32 cellular contexts compared by ENCODE assay signal in the genomic region with DNA sequence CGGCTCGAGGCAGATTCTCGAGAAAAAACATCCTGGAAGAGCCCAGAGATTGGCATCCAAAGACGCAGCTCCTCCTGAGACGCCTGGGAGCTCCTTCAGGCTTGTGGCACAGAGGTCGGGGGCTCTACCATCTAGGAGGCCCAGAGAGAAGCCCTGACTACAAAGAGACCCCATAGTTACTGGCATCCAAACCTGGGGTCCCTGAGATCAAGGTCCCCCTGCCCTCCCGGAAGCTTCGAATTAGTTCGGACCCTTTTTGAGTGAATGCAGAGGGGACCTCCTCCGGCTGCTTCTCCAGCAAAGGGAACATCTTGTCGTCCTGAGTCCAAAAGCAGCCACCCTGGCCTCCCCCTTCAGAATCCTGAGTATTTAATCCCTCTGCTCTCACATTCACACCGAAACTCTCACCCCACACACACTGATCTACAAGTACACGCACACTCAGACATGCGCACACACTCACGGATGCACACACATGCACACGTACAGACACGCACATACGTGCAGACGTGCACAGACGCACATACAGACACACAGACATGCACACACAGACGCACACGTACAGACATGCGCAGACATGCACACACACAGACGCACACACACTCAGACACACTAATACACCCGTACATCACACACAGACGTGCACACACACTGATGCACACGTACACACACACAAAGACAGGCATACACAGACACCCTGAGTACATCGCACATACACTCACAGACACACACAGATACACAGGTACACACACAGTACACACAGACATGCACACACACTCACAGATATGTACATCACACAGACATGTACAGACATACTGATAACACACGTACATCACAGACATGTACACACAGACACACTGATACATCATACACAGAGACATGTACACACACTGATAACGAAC.
"Had no signal": no experiment of that assay in that cellular context is flagged by ENCODE, and none has a peak within 500 bp of the region (broad histone marks: within the 10 kb centered on the region; RNA-seq: fewer than 3 reads in every experiment).

No MANE protein-coding gene starts in this region.

- H3K27me3 ChIP-seq: ascending aorta, cardiac muscle cell, dorsolateral prefrontal cortex, gastroesophageal sphincter, pancreas, testis, transverse colon had no signal

- H3K9me3 ChIP-seq: pancreas, testis had no signal

- ATAC-seq: activated CD4-positive, CD25-positive, alpha-beta regulatory T cell treated with anti-CD3 and anti-CD28 coated beads, Interleukin-2, amount 50 U/mL, for 24 hours; effector memory CD8-positive, alpha-beta T cell; gastroesophageal sphincter; left lobe of liver; lower lobe of right lung; mucosa of descending colon; pancreas; psoas muscle had no signal

- DNase-seq: activated CD4-positive, alpha-beta T cell treated with anti-CD3 and anti-CD28 coated beads for 48 hours; activated CD4-positive, alpha-beta T cell treated with anti-CD3 and anti-CD28 coated beads, Interleukin-2, amount 50 U/mL, for 48 hours; activated CD8-positive, alpha-beta memory T cell treated with anti-CD3 and anti-CD28 coated beads for 24 hours; activated effector memory CD4-positive, alpha-beta T cell treated with Interleukin-2 at 50 U/mL for 16 hours; activated naive CD4-positive, alpha-beta T cell treated with Interleukin-2 at 50 U/mL for 16 hours; activated naive CD8-positive, alpha-beta T cell treated with anti-CD3 and anti-CD28 coated beads for 36 hours; cerebellar nuclear complex; dorsolateral prefrontal cortex; effector memory CD8-positive, alpha-beta T cell; head of caudate nucleus; hippocampal formation; immature natural killer cell; lower lobe of right lung; mesendoderm; mucosa of descending colon; nucleus accumbens; pancreas; psoas muscle; stimulated activated naive CD4-positive, alpha-beta T cell treated with Interleukin-2 at 50 U/mL for 16 hours; SW 1271; T-helper 9 cell; testis; transverse colon had no signal

- H3K27ac ChIP-seq: ascending aorta, cardiac muscle cell, coronary artery, dorsolateral prefrontal cortex, gastroesophageal sphincter, lower lobe of right lung, pancreas, psoas muscle, testis, transverse colon, VCaP had no signal

- H3K36me3 ChIP-seq: cardiac muscle cell had no signal

- H3K4me1 ChIP-seq: pancreas had no signal

- FAIRE-seq: endothelial cell of umbilical vein, pancreas, TTC549 had no signal

- H3K4me3 ChIP-seq: ascending aorta, cardiac muscle cell, dorsolateral prefrontal cortex, gastroesophageal sphincter, lower lobe of right lung, mucosa of descending colon, pancreas, psoas muscle, testis, transverse colon had no signal
